ENCODE assay signal across 32 cellular contexts in the genomic region with DNA sequence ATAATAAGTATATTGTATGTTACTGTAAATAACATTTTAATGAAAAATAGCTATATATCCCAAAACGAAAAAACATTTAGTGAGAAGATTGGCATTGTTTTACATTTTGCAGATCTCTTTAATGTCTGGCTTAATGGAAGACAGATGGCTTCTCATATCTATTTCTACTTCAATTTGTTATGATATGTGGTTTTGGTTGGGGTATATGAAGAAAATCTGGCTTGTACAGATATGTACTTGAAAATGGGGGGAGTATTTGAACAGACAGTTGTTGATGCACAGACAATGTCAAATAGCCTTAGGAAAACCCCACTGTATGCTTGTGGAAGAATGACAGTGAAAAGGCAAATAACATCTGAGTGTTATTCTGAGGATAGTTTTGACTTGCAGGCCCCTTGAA.
"Had no signal": no experiment of that assay in that cellular context is flagged by ENCODE, and none has a peak within 500 bp of the region (broad histone marks: within the 10 kb centered on the region; RNA-seq: fewer than 3 reads in every experiment).

No MANE protein-coding gene starts in this region.

- ATAC-seq: activated CD4-positive, alpha-beta T cell treated with anti-CD3 and anti-CD28 coated beads for 36 hours; activated CD4-positive, CD25-positive, alpha-beta regulatory T cell treated with anti-CD3 and anti-CD28 coated beads, Interleukin-2, amount 50 U/mL, for 24 hours; activated CD8-positive, alpha-beta T cell treated with anti-CD3 and anti-CD28 coated beads for 36 hours; activated naive CD4-positive, alpha-beta T cell treated with anti-CD3 and anti-CD28 coated beads, Interleukin-2, amount 50 U/mL, for 72 hours; activated T-cell treated with anti-CD3 and anti-CD28 coated beads, Interleukin-2, amount 50 U/mL, for 4 hours; activated T-cell treated with anti-CD3 and anti-CD28 coated beads, Interleukin-2, amount 50 U/mL, for 72 hours; activated T-helper 17 cell treated with anti-CD3 and anti-CD28 coated beads, Interleukin-2, amount 50 U/mL, for 72 hours; body of pancreas; T-helper 17 cell; WTC11 had no signal

- H3K27me3 ChIP-seq: adrenal gland, body of pancreas, brain microvascular endothelial cell, breast epithelium had no signal

- H3K4me3 ChIP-seq: adrenal gland, body of pancreas, breast epithelium had no signal

- H3K27ac ChIP-seq: adrenal gland, body of pancreas, brain microvascular endothelial cell, breast epithelium, WERI-Rb-1 had no signal

- H3K9me3 ChIP-seq: adrenal gland, body of pancreas, breast epithelium had no signal

- H3K4me1 ChIP-seq: adrenal gland, breast epithelium had no signal

- H3K36me3 ChIP-seq: breast epithelium, WERI-Rb-1 had no signal

- DNase-seq: activated CD4-positive, alpha-beta T cell treated with anti-CD3 and anti-CD28 coated beads for 1 hour; activated CD4-positive, alpha-beta T cell treated with anti-CD3 and anti-CD28 coated beads for 36 hours; activated CD4-positive, alpha-beta T cell treated with anti-CD3 and anti-CD28 coated beads for 48 hours; activated CD4-positive, alpha-beta T cell treated with anti-CD3 and anti-CD28 coated beads, Interleukin-2, amount 10 ng/mL, durations not matched to agents 7 days and 5 days; activated CD4-positive, alpha-beta T cell treated with anti-CD3 and anti-CD28 coated beads, Interleukin-2, amount 50 U/mL, for 48 hours; activated CD4-positive, CD25-positive, alpha-beta regulatory T cell; activated CD8-positive, alpha-beta memory T cell treated with anti-CD3 and anti-CD28 coated beads, Interleukin-2, amount 50 U/mL, for 4 hours; activated CD8-positive, alpha-beta T cell treated with anti-CD3 and anti-CD28 coated beads for 36 hours; activated effector memory CD4-positive, alpha-beta T cell treated with anti-CD3 and anti-CD28 coated beads, Interleukin-2, amount 50 U/mL, for 16 hours; activated gamma-delta T cell treated with Interleukin-2 at 50 U/mL for 16 hours; activated naive CD4-positive, alpha-beta T cell; activated naive CD4-positive, alpha-beta T cell treated with anti-CD3 and anti-CD28 coated beads for 36 hours; activated naive CD4-positive, alpha-beta T cell treated with anti-CD3 and anti-CD28 coated beads, Interleukin-2, amount 50 U/mL, for 16 hours; activated naive CD8-positive, alpha-beta T cell treated with anti-CD3 and anti-CD28 coated beads for 36 hours; activated T-cell treated with anti-CD3 and anti-CD28 coated beads for 4 hours; activated T-cell treated with anti-CD3 and anti-CD28 coated beads, Interleukin-2, amount 50 U/mL, for 1 hour; activated T-cell treated with anti-CD3 and anti-CD28 coated beads, Interleukin-2, amount 50 U/mL, for 4 hours; activated T-cell treated with anti-CD3 and anti-CD28 coated beads, Interleukin-2, amount 50 U/mL, for 72 hours; adrenal gland; amniotic stem cell; aorta; body of pancreas; brain microvascular endothelial cell; central memory CD4-positive, alpha-beta T cell; T-helper 17 cell; T1000; WERI-Rb-1 had no signal
